In genomic region chrX:109959356-109959871, GRCh38 we compare ENCODE assay signal across 1 cellular context.
TF ChIP-seq lines count a peak whose summit lies in the region.

No MANE protein-coding gene starts in this region.

TF ChIP-seq in K562, 482 proteins besides CTCF, POLR2A, EP300 and RAD21 (continued from another document and continues in another):
- no peak for TF ChIP-seq RNF219 (CRISPR knock-in tag; IDR thresholded peaks at IDR 0.05)
- no peak for TF ChIP-seq PATZ1 (CRISPR knock-in tag; IDR thresholded peaks at IDR 0.05; ENCODE audit: borderline replicate concordance)
- TF ChIP-seq PPARD (CRISPR knock-in tag; IDR thresholded peaks at IDR 0.05), result no peak
- no peak for TF ChIP-seq PRMT5 (CRISPR knock-in tag; IDR thresholded peaks at IDR 0.05)
- no peak for TF ChIP-seq ZNF282 (CRISPR knock-in tag; IDR thresholded peaks at IDR 0.05)
- TF ChIP-seq MLLT1 (IDR thresholded peaks at IDR 0.05), result no peak
- no peak for TF ChIP-seq RREB1 (CRISPR knock-in tag; IDR thresholded peaks at IDR 0.05)
- TF ChIP-seq ZNF77 (CRISPR knock-in tag; IDR thresholded peaks at IDR 0.05), result no peak
- TF ChIP-seq JUN (IDR thresholded peaks at IDR 0.05; ENCODE audit: borderline replicate concordance, low read depth, low read length), result no peak
- no peak for TF ChIP-seq JUN (CRISPR knock-in tag; IDR thresholded peaks at IDR 0.05; ENCODE audit: borderline replicate concordance)
- TF ChIP-seq BRF1 (IDR thresholded peaks at IDR 0.05; ENCODE audit: borderline replicate concordance, extremely low read depth, insufficient read length), result no peak
- TF ChIP-seq ZC3H11A (IDR thresholded peaks at IDR 0.05; ENCODE audit: low read depth, low read length), result no peak
- TF ChIP-seq HINFP (tag; conservative IDR thresholded peaks at IDR 0.05; ENCODE audit: low read depth), result no peak
- no peak for TF ChIP-seq E2F1 (CRISPR knock-in tag; IDR thresholded peaks at IDR 0.05)
- peak; percentile 42 to 65; a peak in 2 of 4 replicates for TF ChIP-seq KDM1A (IDR thresholded peaks at IDR 0.05)
- no peak for TF ChIP-seq CCAR2 (IDR thresholded peaks at IDR 0.05; ENCODE audit: low read depth, low read length)
- TF ChIP-seq DLX4 (CRISPR knock-in tag; IDR thresholded peaks at IDR 0.05), result no peak
- no peak for TF ChIP-seq ZBTB49 (CRISPR knock-in tag; IDR thresholded peaks at IDR 0.05; ENCODE audit: borderline replicate concordance)
- TF ChIP-seq ZC3H4 (CRISPR knock-in tag; IDR thresholded peaks at IDR 0.05; ENCODE audit: borderline replicate concordance), result no peak
- no peak for TF ChIP-seq MAFK (IDR thresholded peaks at IDR 0.05; ENCODE audit: low read length)
- peak; percentile 80; the same call in 1 of the 2 replicates for TF ChIP-seq ZNF395 (CRISPR knock-in tag; IDR thresholded peaks at IDR 0.05)
- TF ChIP-seq PRPF4 (IDR thresholded peaks at IDR 0.05; ENCODE audit: insufficient read depth, low read depth, low read length, poor library complexity, severe bottlenecking), result no peak
- no peak for TF ChIP-seq NFRKB (IDR thresholded peaks at IDR 0.05; ENCODE audit: low read depth)
- TF ChIP-seq HNRNPH1 (optimal IDR thresholded peaks at IDR 0.05; ENCODE audit: low read depth, low read length), result no peak
- peak; percentile 81 for TF ChIP-seq CC2D1A (IDR thresholded peaks at IDR 0.05)
- no peak for TF ChIP-seq GTF2B (IDR thresholded peaks at IDR 0.05; ENCODE audit: extremely low read depth, insufficient read length)
- no peak for TF ChIP-seq ERF (CRISPR knock-in tag; IDR thresholded peaks at IDR 0.05)
- TF ChIP-seq ZBTB11 (CRISPR knock-in tag; IDR thresholded peaks at IDR 0.05), result no peak
- no peak for TF ChIP-seq NR2F6 (CRISPR knock-in tag; IDR thresholded peaks at IDR 0.05)
- TF ChIP-seq ZC3H8 (IDR thresholded peaks at IDR 0.05), result no peak
- TF ChIP-seq ZNF445 (CRISPR knock-in tag; IDR thresholded peaks at IDR 0.05; ENCODE audit: low read depth), result no peak
